8 cellular contexts compared by ENCODE assay signal in genomic region chrX:11171956-11172355, GRCh38.
"Had no signal": no experiment of that assay in that cellular context is flagged by ENCODE, and none has a peak within 500 bp of the region (broad histone marks: within the 10 kb centered on the region; RNA-seq: fewer than 3 reads in every experiment).

No MANE protein-coding gene starts in this region.

- H3K4me1 ChIP-seq: HAP-1 had no signal

- H3K4me3 Mint-ChIP-seq: HFFc6 had no signal

- H3K27ac Mint-ChIP-seq: HFFc6 had no signal

- H3K27ac ChIP-seq: GM23248 had no signal

- H3K9me3 Mint-ChIP-seq: HFFc6 had no signal

- DNase-seq: GM23248, GOT3, H7, HFFc6, IMR-90 had no signal

- H3K9ac ChIP-seq: GM23248 had no signal

- H3K4me3 ChIP-seq: GM23248, HAP-1, K562 had no signal

- H3K9me3 ChIP-seq: HAP-1 had no signal

- ATAC-seq: HCT116, K562 had no signal

- H3K36me3 ChIP-seq: HAP-1 had no signal
